Comparison of ENCODE assay signal across 1 cellular context in genomic region chr7:7967909-7968543, GRCh38.
TF ChIP-seq lines count a peak whose summit lies in the region.

No MANE protein-coding gene starts in this region.

TF ChIP-seq in GM12878, 131 proteins besides CTCF, POLR2A, EP300 and RAD21 (continued from another document and continues in another):
- TF ChIP-seq CEBPZ (IDR thresholded peaks at IDR 0.05; ENCODE audit: low read depth, low read length) (no peak), BMI1 (IDR thresholded peaks at IDR 0.05; ENCODE audit: borderline replicate concordance) (no peak), NFXL1 (IDR thresholded peaks at IDR 0.05; ENCODE audit: borderline replicate concordance) (no peak), ATF3 (IDR thresholded peaks at IDR 0.05; ENCODE audit: borderline replicate concordance, extremely low read depth, low read depth, low read length) (no peak), HDGF (IDR thresholded peaks at IDR 0.05) (no peak), HCFC1 (IDR thresholded peaks at IDR 0.05; ENCODE audit: low read length) (no peak), RAD51 (IDR thresholded peaks at IDR 0.05) (no peak), SIN3A (IDR thresholded peaks at IDR 0.05; ENCODE audit: low read depth, low read length) (no peak; the same call in 1 of the 2 replicates), ZNF384 (IDR thresholded peaks at IDR 0.05; ENCODE audit: borderline replicate concordance, low read depth, low read length) (no peak), KLF5 (IDR thresholded peaks at IDR 0.05; ENCODE audit: partially characterized antibody) (no peak), CBX3 (IDR thresholded peaks at IDR 0.05; ENCODE audit: borderline replicate concordance, low read depth) (no peak), SIX5 (IDR thresholded peaks at IDR 0.05; ENCODE audit: low read depth, low read length, severe bottlenecking) (no peak), MXI1 (IDR thresholded peaks at IDR 0.05; ENCODE audit: low read depth, low read length) (peak; percentile 45), HDAC6 (IDR thresholded peaks at IDR 0.05; ENCODE audit: unreplicated experiment) (no peak), POU2F2 (IDR thresholded peaks at IDR 0.05; ENCODE audit: borderline replicate concordance, low read depth, low read length) (peak; percentile 32; the same call in 1 of the 3 replicates), ZNF622 (IDR thresholded peaks at IDR 0.05) (no peak), EZH2 (IDR thresholded peaks at IDR 0.05; ENCODE audit: borderline replicate concordance, control insufficient read depth, low read depth, low read length) (no peak), SP1 (IDR thresholded peaks at IDR 0.05; ENCODE audit: low read depth, low read length) (no peak), SREBF2 (IDR thresholded peaks at IDR 0.05; ENCODE audit: low read length) (no peak), HSF1 (IDR thresholded peaks at IDR 0.05; ENCODE audit: low read depth, low read length) (no peak), RELA (IDR thresholded peaks at IDR 0.05; ENCODE audit: borderline replicate concordance, partially characterized antibody) (no peak), JUND (IDR thresholded peaks at IDR 0.05; ENCODE audit: low read depth, low read length) (0 out of 2 replicates have a peak, but pooled peaks have one; percentile 60), JUNB (IDR thresholded peaks at IDR 0.05) (no peak), RFX5 (IDR thresholded peaks at IDR 0.05; ENCODE audit: low read depth, low read length) (no peak), USF1 (IDR thresholded peaks at IDR 0.05; ENCODE audit: borderline replicate concordance, extremely low read length, insufficient read depth, low read depth, low read length) (no peak), CUX1 (IDR thresholded peaks at IDR 0.05; ENCODE audit: insufficient replicate concordance, low read depth, low read length) (no peak), PBX3 (IDR thresholded peaks at IDR 0.05; ENCODE audit: insufficient replicate concordance, low read depth, low read length) (no peak), PAX5 (IDR thresholded peaks at IDR 0.05; ENCODE audit: borderline replicate concordance, low read depth, low read length) (no peak), CBFB (IDR thresholded peaks at IDR 0.05; ENCODE audit: low read depth) (no peak), NRF1 (conservative IDR thresholded peaks at IDR 0.05; ENCODE audit: low read depth, low read length) (0 out of 2 replicates have a peak, but pooled peaks have one; percentile 17), BACH1 (IDR thresholded peaks at IDR 0.05; ENCODE audit: borderline replicate concordance) (peak; percentile 73), SUZ12 (IDR thresholded peaks at IDR 0.05; ENCODE audit: unreplicated experiment) (no peak), PRDM15 (CRISPR knock-in tag; IDR thresholded peaks at IDR 0.05) (no peak), YY1 (IDR thresholded peaks at IDR 0.05; ENCODE audit: low read depth, low read length) (no peak), BCL3 (IDR thresholded peaks at IDR 0.05; ENCODE audit: borderline replicate concordance, insufficient read depth, low read depth, low read length, poor library complexity, severe bottlenecking) (no peak), ZNF217 (IDR thresholded peaks at IDR 0.05) (no peak), USF2 (IDR thresholded peaks at IDR 0.05; ENCODE audit: borderline replicate concordance, low read depth, low read length) (no peak), MTA3 (IDR thresholded peaks at IDR 0.05; ENCODE audit: borderline replicate concordance, low read length) (no peak; the same call in 1 of the 2 replicates), BHLHE40 (IDR thresholded peaks at IDR 0.05; ENCODE audit: borderline replicate concordance in 1 of 2, low read depth in 2 of 2, low read length in 1 of 2) (peak; percentile 73 to 82), KAT2A (conservative IDR thresholded peaks at IDR 0.05; ENCODE audit: control insufficient read depth, low read depth, low read length) (no peak), NR2C2 (IDR thresholded peaks at IDR 0.05; ENCODE audit: borderline replicate concordance, control insufficient read depth, insufficient read length, low read depth) (no peak), ZZZ3 (IDR thresholded peaks at IDR 0.05; ENCODE audit: control insufficient read depth, insufficient read length, low read depth) (no peak), CHD4 (IDR thresholded peaks at IDR 0.05) (no peak), ZNF24 (IDR thresholded peaks at IDR 0.05) (0 out of 2 replicates have a peak, but pooled peaks have one; percentile 6), BRCA1 (IDR thresholded peaks at IDR 0.05; ENCODE audit: low read depth, low read length) (no peak)
